Comparison of ENCODE assay signal across 11 cellular contexts in the genomic region with DNA sequence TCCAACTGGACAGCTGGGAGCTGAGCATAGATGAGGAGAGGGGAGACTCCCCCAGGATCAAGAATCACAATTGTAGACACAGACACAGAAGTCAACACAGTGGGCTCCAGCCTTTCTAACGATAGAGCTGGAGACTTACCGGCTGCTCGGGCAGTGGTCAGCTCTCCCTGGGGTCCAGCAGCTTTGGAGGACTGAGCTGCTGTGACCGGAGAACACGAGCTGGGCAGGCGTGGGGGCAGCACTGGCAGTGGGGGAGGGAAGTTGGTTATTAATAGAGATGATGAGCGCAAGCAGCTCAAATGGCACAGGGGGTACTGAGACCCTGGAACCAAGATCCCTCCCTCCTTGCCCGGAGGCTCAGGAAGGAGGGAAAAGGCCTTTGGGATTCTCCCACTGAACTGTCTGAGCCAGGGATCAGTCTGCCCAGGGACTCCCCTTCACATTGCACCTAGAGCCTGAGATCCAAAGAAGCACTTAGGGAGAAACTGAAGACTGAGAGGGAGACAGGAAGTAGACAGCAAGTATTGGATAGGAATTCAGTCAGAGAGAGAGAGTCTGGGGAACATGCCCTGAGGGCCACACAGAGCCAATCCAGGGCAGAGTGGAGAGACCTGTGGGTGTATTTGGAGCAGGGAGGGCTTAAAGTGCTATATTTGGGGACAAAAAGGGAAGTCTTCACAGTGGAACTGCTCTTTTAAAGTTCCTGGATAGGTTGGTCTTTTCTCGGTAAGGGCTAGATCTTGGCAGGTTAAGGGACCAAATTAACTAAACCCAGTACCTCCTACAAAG.
DNase-seq lines count a peak whose midpoint lies in the region; TF ChIP-seq lines count a peak whose summit lies in the region.
"Had no signal": no experiment of that assay in that cellular context is flagged by ENCODE, and none has a peak within 500 bp of the region (broad histone marks: within the 10 kb centered on the region; RNA-seq: fewer than 3 reads in every experiment).

A gene with protein sequence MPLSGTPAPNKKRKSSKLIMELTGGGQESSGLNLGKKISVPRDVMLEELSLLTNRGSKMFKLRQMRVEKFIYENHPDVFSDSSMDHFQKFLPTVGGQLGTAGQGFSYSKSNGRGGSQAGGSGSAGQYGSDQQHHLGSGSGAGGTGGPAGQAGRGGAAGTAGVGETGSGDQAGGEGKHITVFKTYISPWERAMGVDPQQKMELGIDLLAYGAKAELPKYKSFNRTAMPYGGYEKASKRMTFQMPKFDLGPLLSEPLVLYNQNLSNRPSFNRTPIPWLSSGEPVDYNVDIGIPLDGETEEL (minus strand): TSS at position 203 of the 789 bp plus-strand sequence. CDS start 1,457 bp downstream, outside the sequence.

- no peak for TF ChIP-seq CTCF in nephron progenitor cell (IDR thresholded peaks at IDR 0.05)

- H3K9me3 Mint-ChIP-seq in nephron progenitor cell: no peaks in the 10 kb centered on the region
- H3K9me3 Mint-ChIP-seq: activated B cell treated with CpG ODN at 0.5 μM for 24 hours; CD4-positive, alpha-beta T cell had no signal

- peak within 1 kb of the TSS; percentile 20 for H3K27ac Mint-ChIP-seq in nephron progenitor cell
- H3K27ac Mint-ChIP-seq: activated B cell treated with CpG ODN at 0.5 μM for 24 hours; CD4-positive, alpha-beta T cell had no signal

- no peaks in the 10 kb centered on the region for H3K36me3 Mint-ChIP-seq in nephron progenitor cell (ENCODE audit: low read depth)

- peaks cover 12% of the 10 kb centered on the region for H3K27me3 Mint-ChIP-seq in nephron progenitor cell (ENCODE audit: low read depth, poor library complexity)

- no peak within 1 kb of the TSS for H3K4me3 Mint-ChIP-seq in nephron progenitor cell
- H3K4me3 Mint-ChIP-seq: activated B cell treated with CpG ODN at 0.5 μM for 24 hours; CD4-positive, alpha-beta T cell had no signal

- DNase-seq in COLO829 (ENCODE audit: low spot score): peak; percentile 40
- peak; percentile 72 to 80 for DNase-seq in Kasumi-1 (lab: John Stamatoyannopoulos, UW)
- DNase-seq in astrocyte of the hippocampus (ENCODE audit: low read depth, low spot score): peak; percentile 7
- DNase-seq in nephron progenitor cell: no peak
- no peak for DNase-seq in OCI-M2 (lab: John Stamatoyannopoulos, UW; ENCODE audit: unreplicated experiment)
- DNase-seq in iPS-NIHi7 (ENCODE audit: extremely low spot score): no peak
- no peak for DNase-seq in C1 segment of cervical spinal cord (lab: John Stamatoyannopoulos, UW)
- no peak for DNase-seq in T-helper 9 cell
- DNase-seq: activated B cell treated with CpG ODN at 0.5 μM for 24 hours; CD4-positive, alpha-beta T cell; NCI-H1436 had no signal

- peaks cover 25% of the 10 kb centered on the region for H3K4me1 Mint-ChIP-seq in nephron progenitor cell

Comparison
In these comparisons a context has a peak if more than half of its experiments do, and no peak if none do; other contexts are left out.
1. DNase-seq: peak in COLO829 (single experiment), Kasumi-1 (2 of 2) and astrocyte of the hippocampus (single experiment); none in nephron progenitor cell (single experiment), OCI-M2 (single experiment), iPS-NIHi7 (single experiment), C1 segment of cervical spinal cord (0 of 14) and T-helper 9 cell (single experiment).